Comparison of ENCODE assay signal across 20 cellular contexts in genomic region chr4:48247878-48248558, GRCh38. TPM values are rescaled to one million over a fixed set of nuclear protein-coding genes. Genes with fewer than 3 reads are reported as not detected.
DNase-seq lines count a peak whose midpoint lies in the region; ATAC-seq, FAIRE-seq and TF ChIP-seq lines count a peak whose summit lies in the region.
"Had no signal": no experiment of that assay in that cellular context is flagged by ENCODE, and none has a peak within 500 bp of the region (broad histone marks: within the 10 kb centered on the region; RNA-seq: fewer than 3 reads in every experiment).

No MANE protein-coding gene starts in this region.

- POLR2A ChIA-PET in activated CD8-positive, alpha-beta T cell treated with anti-CD3 and anti-CD28 coated beads, Interleukin-2, amount 10 ng/mL, durations not matched to agents 7 days and 5 days (lab: Charles Lee): no interaction called here

- DNase-seq in HK-2 (ENCODE audit: unreplicated experiment): no peak
- DNase-seq in activated CD8-positive, alpha-beta T cell treated with anti-CD3 and anti-CD28 coated beads, Interleukin-2, amount 10 ng/mL, durations not matched to agents 7 days and 5 days: no peak
- DNase-seq in tibial nerve (ENCODE audit: low spot score in 2 of 2): no peak
- no peak for DNase-seq in activated CD4-positive, alpha-beta T cell treated with anti-CD3 and anti-CD28 coated beads, Interleukin-2, amount 50 U/mL, for 4 hours
- DNase-seq: BE2C; effector memory CD8-positive, alpha-beta T cell; H9; hippocampal formation; NCI-H1048; NCI-H82; nucleus accumbens; stimulated activated CD4-positive, alpha-beta T cell treated with anti-CD3 and anti-CD28 coated beads, Interleukin-2, amount 100 ng/mL, for 24 hours; WERI-Rb-1 had no signal

- TF ChIP-seq EP300 in tibial nerve (IDR thresholded peaks at IDR 0.05): no peak

- 79 to 86% methylated on average over 5 of the region's 5 CpGs for WGBS in tibial nerve, 2 donors

- H3K9me3 Mint-ChIP-seq in activated CD8-positive, alpha-beta T cell treated with anti-CD3 and anti-CD28 coated beads, Interleukin-2, amount 10 ng/mL, durations not matched to agents 7 days and 5 days (ENCODE audit: insufficient read depth): no peaks in the 10 kb centered on the region
- H3K9me3 Mint-ChIP-seq: central memory CD8-positive, alpha-beta T cell; effector memory CD8-positive, alpha-beta T cell; H9 had no signal

- peak; percentile 39 for ATAC-seq in GM18519 (IDR thresholded peaks at IDR 0.05; ENCODE audit: low FRiP score, unreplicated experiment)
- peak; percentile 46 for ATAC-seq in GM21447 (IDR thresholded peaks at IDR 0.05; ENCODE audit: unreplicated experiment)
- peak; percentile 45 for ATAC-seq in HG02973 (IDR thresholded peaks at IDR 0.05; ENCODE audit: unreplicated experiment)
- ATAC-seq in activated CD8-positive, alpha-beta T cell treated with anti-CD3 and anti-CD28 coated beads, Interleukin-2, amount 10 ng/mL, durations not matched to agents 7 days and 5 days: no peak
- ATAC-seq: activated T-helper 17 cell treated with anti-CD3 and anti-CD28 coated beads, Interleukin-2, amount 50 U/mL, for 72 hours; effector memory CD8-positive, alpha-beta T cell; sciatic nerve had no signal

- H3K36me3 ChIP-seq in tibial nerve: no peaks in the 10 kb centered on the region
- H3K36me3 ChIP-seq: BE2C had no signal

- TF ChIP-seq POLR2A in tibial nerve (IDR thresholded peaks at IDR 0.05): no peak

- no peak overlapping the region for H3K4me3 ChIP-seq in tibial nerve

- no peaks in the 10 kb centered on the region for H3K4me1 ChIP-seq in tibial nerve
- H3K4me1 ChIP-seq: BE2C had no signal

- peaks cover 0 to 5% (median 0%) of the 10 kb centered on the region in 4 donors for H3K9me3 ChIP-seq in tibial nerve
- H3K9me3 ChIP-seq: BE2C had no signal

- TF ChIP-seq CTCF in tibial nerve (IDR thresholded peaks at IDR 0.05): no peak

- no peak overlapping the region for H3K27ac ChIP-seq in tibial nerve
- H3K27ac ChIP-seq: WERI-Rb-1 had no signal

- no peaks in the 10 kb centered on the region for H3K27me3 Mint-ChIP-seq in activated CD8-positive, alpha-beta T cell treated with anti-CD3 and anti-CD28 coated beads, Interleukin-2, amount 10 ng/mL, durations not matched to agents 7 days and 5 days (ENCODE audit: low read depth)
- H3K27me3 Mint-ChIP-seq: activated T-helper 17 cell treated with anti-CD3 and anti-CD28 coated beads, Interleukin-2, amount 50 U/mL, for 72 hours had no signal

- CTCF ChIA-PET in activated CD8-positive, alpha-beta T cell treated with anti-CD3 and anti-CD28 coated beads, Interleukin-2, amount 10 ng/mL, durations not matched to agents 7 days and 5 days (lab: Charles Lee): no interaction called here

- no peak overlapping the region for H3K4me3 Mint-ChIP-seq in activated CD8-positive, alpha-beta T cell treated with anti-CD3 and anti-CD28 coated beads, Interleukin-2, amount 10 ng/mL, durations not matched to agents 7 days and 5 days
- H3K4me3 Mint-ChIP-seq: activated T-helper 17 cell treated with anti-CD3 and anti-CD28 coated beads, Interleukin-2, amount 50 U/mL, for 72 hours; central memory CD8-positive, alpha-beta T cell; effector memory CD8-positive, alpha-beta T cell; H9 had no signal

- no peaks in the 10 kb centered on the region for H3K4me1 Mint-ChIP-seq in activated CD8-positive, alpha-beta T cell treated with anti-CD3 and anti-CD28 coated beads, Interleukin-2, amount 10 ng/mL, durations not matched to agents 7 days and 5 days (ENCODE audit: low read depth)
- H3K4me1 Mint-ChIP-seq: central memory CD8-positive, alpha-beta T cell; H9 had no signal

- FAIRE-seq in islet of Langerhans (lab: Jason Lieb, UNC): peak; percentile 17

- no peak overlapping the region for H3K27ac Mint-ChIP-seq in activated CD8-positive, alpha-beta T cell treated with anti-CD3 and anti-CD28 coated beads, Interleukin-2, amount 10 ng/mL, durations not matched to agents 7 days and 5 days
- H3K27ac Mint-ChIP-seq: activated T-helper 17 cell treated with anti-CD3 and anti-CD28 coated beads, Interleukin-2, amount 50 U/mL, for 72 hours; effector memory CD8-positive, alpha-beta T cell had no signal

- no peaks in the 10 kb centered on the region for H3K27me3 ChIP-seq in tibial nerve

- no peaks in the 10 kb centered on the region for H3K36me3 Mint-ChIP-seq in activated CD8-positive, alpha-beta T cell treated with anti-CD3 and anti-CD28 coated beads, Interleukin-2, amount 10 ng/mL, durations not matched to agents 7 days and 5 days (ENCODE audit: low read depth)

RNA-seq across cellular contexts. Expression of gene TEC, which starts 21.6 kb away (rescaled TPM):
- total RNA-seq in activated CD8-positive, alpha-beta T cell treated with anti-CD3 and anti-CD28 coated beads, Interleukin-2, amount 10 ng/mL, durations not matched to agents 7 days and 5 days: 1 to 10 TPM; 2.7 to 3.4 TPM
- total RNA-seq in tibial nerve: 1 to 10 TPM; 3.1 to 8.0 (median 5.0) TPM
